ENCODE assay signal across 24 cellular contexts in genomic region chr19:36121486-36122124, GRCh38. TPM values are rescaled to one million over a fixed set of nuclear protein-coding genes. Genes with fewer than 3 reads are reported as not detected.
DNase-seq lines count a peak whose midpoint lies in the region; ATAC-seq, FAIRE-seq and TF ChIP-seq lines count a peak whose summit lies in the region.
"Had no signal": no experiment of that assay in that cellular context is flagged by ENCODE, and none has a peak within 500 bp of the region (broad histone marks: within the 10 kb centered on the region; RNA-seq: fewer than 3 reads in every experiment).

No MANE protein-coding gene starts in this region.

- H3K27me3 Mint-ChIP-seq in nephron progenitor cell (ENCODE audit: low read depth, poor library complexity) (peaks cover 4% of the 10 kb centered on the region), MCF 10A (ENCODE audit: insufficient read depth, unreplicated experiment) (no peaks in the 10 kb centered on the region)
- H3K27me3 Mint-ChIP-seq in CD4-positive, alpha-beta T cell = no peaks in the 10 kb centered on the region

- TF ChIP-seq CTCF in K562 (IDR thresholded peaks at IDR 0.05 in 2 of 3, conservative IDR thresholded peaks at IDR 0.05 in 1 of 3; ENCODE audit: insufficient read depth in 2 of 3, low read depth in 1 of 3, low read length in 3 of 3) = no peak
- no peak for TF ChIP-seq CTCF in nephron progenitor cell (IDR thresholded peaks at IDR 0.05)
- TF ChIP-seq CTCF in CD4-positive, alpha-beta T cell (IDR thresholded peaks at IDR 0.05) = no peak
- TF ChIP-seq CTCF in MCF 10A (IDR thresholded peaks at IDR 0.05; ENCODE audit: unreplicated experiment) = no peak

- H3K36me3 ChIP-seq in HUES64 (ENCODE audit: insufficient read depth, low read length) (peaks cover 72% of the 10 kb centered on the region), K562 (ENCODE audit: control insufficient read depth, insufficient read depth, low read length) (peaks cover 10% of the 10 kb centered on the region; the same call in 1 of the 3 replicates)

- H3K27ac Mint-ChIP-seq in nephron progenitor cell (peak overlapping the region; percentile 54), MCF 10A (ENCODE audit: low read depth, unreplicated experiment) (no peak overlapping the region)
- H3K27ac Mint-ChIP-seq in CD4-positive, alpha-beta T cell = no peak overlapping the region
- H3K27ac Mint-ChIP-seq: CD4-positive, CD25-positive, alpha-beta regulatory T cell; HFFc6 had no signal

- TF ChIP-seq EP300 in K562 (IDR thresholded peaks at IDR 0.05; ENCODE audit: low read length) = no peak

- no peak for FAIRE-seq in K562 (lab: Jason Lieb, UNC)
- FAIRE-seq: GM12878 had no signal

- no peak for ATAC-seq in K562
- ATAC-seq in CD4-positive, alpha-beta T cell (ENCODE audit: poor library complexity) = no peak
- ATAC-seq: GM12878 had no signal

- H3K36me3 Mint-ChIP-seq in nephron progenitor cell (ENCODE audit: low read depth) = peaks cover 49% of the 10 kb centered on the region
- H3K36me3 Mint-ChIP-seq in CD4-positive, alpha-beta T cell (ENCODE audit: low read depth) = peaks cover 72% of the 10 kb centered on the region
- H3K36me3 Mint-ChIP-seq in MCF 10A (ENCODE audit: insufficient read depth, unreplicated experiment) = peaks cover 69% of the 10 kb centered on the region

- POLR2A ChIA-PET in K562 (lab: Yijun Ruan, JAX) = no interaction called here
- POLR2A ChIA-PET in CD4-positive, alpha-beta T cell (lab: Charles Lee) = no interaction called here
- POLR2A ChIA-PET in MCF 10A (lab: Yijun Ruan, JAX) = no interaction called here

- H3K27me3 ChIP-seq in HUES64 (ENCODE audit: insufficient read depth, low read length) = no peaks in the 10 kb centered on the region
- H3K27me3 ChIP-seq in K562 (ENCODE audit: control insufficient read depth in 2 of 2, insufficient read depth in 2 of 2, low read length in 2 of 2) = no peaks in the 10 kb centered on the region
- H3K27me3 ChIP-seq in CD4-positive, alpha-beta T cell (ENCODE audit: control insufficient read depth, insufficient read depth, low read length) = no peaks in the 10 kb centered on the region

- 0 out of 2 replicates have a peak overlapping the region, but pooled peaks have one; percentile 26 for H3K9ac ChIP-seq in HUES64 (ENCODE audit: low read depth, low read length)
- H3K9ac ChIP-seq in K562 (ENCODE audit: insufficient read depth in 1 of 2, low read depth in 2 of 2, low read length in 2 of 2) = peak overlapping the region in 1 of 2 experiments; percentile 52; a peak in 1 of 4 replicates

- H3K4me1 ChIP-seq in HUES64 (ENCODE audit: insufficient read depth, low read length) (peaks cover 7% of the 10 kb centered on the region; the same call in 1 of the 2 replicates), K562 (replicated peaks in 1 of 2; ENCODE audit: control insufficient read depth in 2 of 2, insufficient read depth in 2 of 2, low read length in 2 of 2) (peaks cover 0 to 15% of the 10 kb centered on the region in 2 experiments; a peak in 1 of 5 replicates)

- DNase-seq in D341Med (ENCODE audit: low spot score) (peak; percentile 21), K562 (ENCODE audit: extremely low read depth in 1 of 4, low spot score in 3 of 4) (no peak), nephron progenitor cell (no peak), caudate nucleus (lab: John Stamatoyannopoulos, UW) (no peak), MCF 10A (ENCODE audit: unreplicated experiment) (no peak)
- no peak for DNase-seq in CD4-positive, alpha-beta T cell
- no peak for DNase-seq in stimulated activated CD4-positive, alpha-beta T cell treated with anti-CD3 and anti-CD28 coated beads, Interleukin-12 subunit alpha, Interleukin-12 subunit beta, amount 100 ng/mL, for 4 hours
- DNase-seq: Caco-2; CD4-positive, CD25-positive, alpha-beta regulatory T cell; EL; HFFc6; Karpas-422; MM.1S; NCI-H1105; NCI-H2081; NCI-H2171 treated with DMSO at 0.1 percent for 48 hours; NCI-H748 treated with DMSO at 0.1 percent for 48 hours; OCI-M1; SHP77 had no signal

- peaks cover 19% of the 10 kb centered on the region for H3K4me1 Mint-ChIP-seq in nephron progenitor cell
- peaks cover 16% of the 10 kb centered on the region for H3K4me1 Mint-ChIP-seq in CD4-positive, alpha-beta T cell (ENCODE audit: low read depth)
- H3K4me1 Mint-ChIP-seq in MCF 10A (ENCODE audit: insufficient read depth, unreplicated experiment) = peaks cover 5% of the 10 kb centered on the region

- H3K9me1 ChIP-seq in K562 (ENCODE audit: control insufficient read depth, insufficient read depth, low read length) = no peaks in the 10 kb centered on the region

- no peak overlapping the region for H3K4me2 ChIP-seq in K562 (ENCODE audit: insufficient read depth, low read length)

- 93% methylated on average over 49 of the region's 49 CpGs for WGBS in HUES64
- WGBS in K562 (ENCODE audit: insufficient coverage, low coverage, missing lambda C conversion rate) = 91% methylated on average over 19 of the region's 49 CpGs

- H4K20me1 ChIP-seq in K562 (replicated peaks; ENCODE audit: control insufficient read depth, insufficient read depth, low read length) = no peaks in the 10 kb centered on the region

- CTCF ChIA-PET in K562 (lab: Yijun Ruan, JAX; ENCODE audit: low intra/inter-chr PET ratio) = no interaction called here
- CTCF ChIA-PET in CD4-positive, alpha-beta T cell (lab: Charles Lee) = no interaction called here
- CTCF ChIA-PET in MCF 10A (lab: Yijun Ruan, JAX) = no interaction called here

- H3K9me3 Mint-ChIP-seq in nephron progenitor cell = no peaks in the 10 kb centered on the region
- H3K9me3 Mint-ChIP-seq in CD4-positive, alpha-beta T cell = no peaks in the 10 kb centered on the region
- H3K9me3 Mint-ChIP-seq in MCF 10A (ENCODE audit: unreplicated experiment) = no peaks in the 10 kb centered on the region
- H3K9me3 Mint-ChIP-seq: CD4-positive, CD25-positive, alpha-beta regulatory T cell; HFFc6 had no signal

- H3K4me3 ChIP-seq in HUES64 (ENCODE audit: low read length) (no peak overlapping the region), K562 (no peak overlapping the region)
- H3K4me3 ChIP-seq: GM12878 had no signal

- no peaks in the 10 kb centered on the region for H3K79me2 ChIP-seq in K562 (ENCODE audit: control insufficient read depth, insufficient read depth, low read length)

- intact Hi-C loops in K562 (cut with micrococcal nuclease) (no loop called here), MCF 10A (cut with micrococcal nuclease) (loop anchor here (10.0 kb wide), 1 partner anchor 1653 kb away; the partner anchor contains the start of gene ZNF573)
- intact Hi-C loops in CD4-positive, alpha-beta T cell (cut with DNase I, micrococcal nuclease) = loop anchor here in 1 of 2 experiments (10.0 kb wide), 1 partner anchor 403 kb away; the partner anchor contains the start of gene ZNF260

- H3K9me3 ChIP-seq in HUES64 (ENCODE audit: insufficient read depth, low read depth, low read length) (no peaks in the 10 kb centered on the region), K562 (replicated peaks; ENCODE audit: control insufficient read depth, insufficient read depth, low read depth, low read length) (no peaks in the 10 kb centered on the region)
- no peaks in the 10 kb centered on the region for H3K9me3 ChIP-seq in CD4-positive, alpha-beta T cell (ENCODE audit: control insufficient read depth, low read length)
- H3K9me3 ChIP-seq: Caco-2 had no signal

- H3K4me3 Mint-ChIP-seq in nephron progenitor cell = no peak overlapping the region
- no peak overlapping the region for H3K4me3 Mint-ChIP-seq in CD4-positive, alpha-beta T cell
- no peak overlapping the region for H3K4me3 Mint-ChIP-seq in MCF 10A (ENCODE audit: unreplicated experiment)
- H3K4me3 Mint-ChIP-seq: CD4-positive, CD25-positive, alpha-beta regulatory T cell; HFFc6 had no signal

- H2AFZ ChIP-seq in K562 (ENCODE audit: low read depth, low read length) = no peak overlapping the region

- in situ Hi-C loops in K562 (cut with MboI) = no loop called here

- H3K27ac ChIP-seq in HUES64 (ENCODE audit: low read depth, low read length) (no peak overlapping the region), K562 (ENCODE audit: extremely low read depth, low read depth, low read length) (no peak overlapping the region), caudate nucleus (ENCODE audit: low read depth, low read length) (no peak overlapping the region)
- no peak overlapping the region for H3K27ac ChIP-seq in CD4-positive, alpha-beta T cell (ENCODE audit: low read depth, low read length)

- no peak for TF ChIP-seq RAD21 in K562 (CRISPR knock-in tag; conservative IDR thresholded peaks at IDR 0.05 in 1 of 2, IDR thresholded peaks at IDR 0.05 in 1 of 2)

- no peak for TF ChIP-seq POLR2A in K562 (conservative IDR thresholded peaks at IDR 0.05)

- no TSS peak for BruUV-seq in K562 (replicated peaks; lab: Mats Ljungman, UMichigan)
- no TSS peak for BruUV-seq in MCF 10A (replicated peaks; lab: Mats Ljungman, UMichigan)

RNA-seq across cellular contexts. Expression of gene TBCB, which starts 6.3 kb away (rescaled TPM):
- polyA plus RNA-seq in HUES64 (2013, experiment 1 of 2) = 177 TPM
- 168 TPM for polyA plus RNA-seq in HUES64 (2013, experiment 2 of 2)
- 14.8 and 29.2 TPM in 2 replicates for total RNA-seq in K562 (2011; cell fraction: chromatin; rRNA removed; ENCODE audit: low replicate concordance)
- total RNA-seq in K562 (2011; cell fraction: nucleolus; rRNA removed) = 22.8 and 26.1 TPM in 2 replicates
- 20.6 and 22.5 TPM in 2 replicates for total RNA-seq in K562 (2011; cell fraction: nucleoplasm; rRNA removed)
- 99.0 and 115 TPM in 2 replicates for total RNA-seq in K562 (2014; rRNA removed)
- 38.2 and 47.7 TPM in 2 replicates for total RNA-seq in K562 (2014; rRNA removed; fragmentation: Illumina TruSeq; extraction: Trizol)
- 57.2 and 58.9 TPM in 2 replicates for total RNA-seq in K562 (2015; rRNA removed; fragmentation: Illumina TruSeq; extraction: Trizol)
- total RNA-seq in K562 (2021) = 71.0 and 79.5 TPM in 2 replicates
- polyA plus RNA-seq in K562 (2011; rRNA removed) = 48.6 and 62.4 TPM in 2 replicates
- polyA plus RNA-seq in K562 (2011; cell fraction: cytosol; rRNA removed) = 85.7 and 124 TPM in 2 replicates
- polyA plus RNA-seq in K562 (2011; cell fraction: nucleus; rRNA removed) = 36.5 and 40.8 TPM in 2 replicates
- 79.3 and 106 TPM in 2 replicates for polyA plus RNA-seq in K562 (2012)
- 57.8 and 66.5 TPM in 2 replicates for polyA plus RNA-seq in K562 (2014; fragmentation: Illumina TruSeq; extraction: Trizol)
- polyA plus RNA-seq in K562 (2014; fragmentation: Nextera tagmentation; extraction: Ambion mirVana) = 1 to 10 TPM; 3.5 to 5.3 TPM
- 109 TPM in 2 replicates for polyA plus RNA-seq in K562 (2014; rRNA removed)
- 30.6 and 46.9 TPM in 2 replicates for polyA minus RNA-seq in K562 (2011; rRNA and poly(A)+ RNA removed)
- polyA minus RNA-seq in K562 (2011; cell fraction: cytosol; rRNA and poly(A)+ RNA removed) = 25.7 and 30.2 TPM in 2 replicates
- 5.1 and 10.3 TPM in 2 replicates for polyA minus RNA-seq in K562 (2011; cell fraction: nucleus; rRNA and poly(A)+ RNA removed)
- total RNA-seq in CD4-positive, alpha-beta T cell = 10 to 100 TPM; 67.5 to 68.0 TPM
- 101 and 122 TPM in 2 replicates for total RNA-seq in MCF 10A (2022)

RNA-seq across cellular contexts. Expression of gene POLR2I, which starts 6.9 kb away (rescaled TPM):
- polyA plus RNA-seq in HUES64 (2013, experiment 1 of 2) = 125 TPM
- 143 TPM for polyA plus RNA-seq in HUES64 (2013, experiment 2 of 2)
- 11.1 and 40.1 TPM in 2 replicates for total RNA-seq in K562 (2011; cell fraction: chromatin; rRNA removed; ENCODE audit: low replicate concordance)
- 41.2 and 47.8 TPM in 2 replicates for total RNA-seq in K562 (2011; cell fraction: nucleolus; rRNA removed)
- 34.6 and 37.2 TPM in 2 replicates for total RNA-seq in K562 (2011; cell fraction: nucleoplasm; rRNA removed)
- total RNA-seq in K562 (2014; rRNA removed) (283 and 291 TPM in 2 replicates), K562 (2014; rRNA removed; fragmentation: Illumina TruSeq; extraction: Trizol) (34.3 and 51.0 TPM in 2 replicates), K562 (2015; rRNA removed; fragmentation: Illumina TruSeq; extraction: Trizol) (109 and 112 TPM in 2 replicates), K562 (2021) (123 and 126 TPM in 2 replicates), MCF 10A (2022) (112 and 126 TPM in 2 replicates)
- polyA plus RNA-seq in K562 (2011; rRNA removed) (28.0 and 31.0 TPM in 2 replicates), K562 (2014; fragmentation: Illumina TruSeq; extraction: Trizol) (71.8 and 112 TPM in 2 replicates), K562 (2014; fragmentation: Nextera tagmentation; extraction: Ambion mirVana) (100 to 1,000 TPM; 197 to 235 TPM), K562 (2014; rRNA removed) (141 and 179 TPM in 2 replicates)
- 67.3 and 164 TPM in 2 replicates for polyA plus RNA-seq in K562 (2011; cell fraction: cytosol; rRNA removed)
- 57.9 and 81.5 TPM in 2 replicates for polyA plus RNA-seq in K562 (2011; cell fraction: nucleus; rRNA removed)
- 216 and 265 TPM in 2 replicates for polyA plus RNA-seq in K562 (2012)
- polyA minus RNA-seq in K562 (2011; rRNA and poly(A)+ RNA removed) = 47.1 and 114 TPM in 2 replicates
- 109 and 165 TPM in 2 replicates for polyA minus RNA-seq in K562 (2011; cell fraction: cytosol; rRNA and poly(A)+ RNA removed)
- polyA minus RNA-seq in K562 (2011; cell fraction: nucleus; rRNA and poly(A)+ RNA removed) = 28.4 and 32.3 TPM in 2 replicates
- total RNA-seq in CD4-positive, alpha-beta T cell = 10 to 100 TPM; 29.2 to 31.1 TPM

RNA-seq across cellular contexts. Expression of gene OVOL3, which starts 10.7 kb away (rescaled TPM):
- not detected for polyA plus RNA-seq in HUES64 (2013, experiment 1 of 2)
- polyA plus RNA-seq in HUES64 (2013, experiment 2 of 2) = not detected
- not detected in 2 replicates for total RNA-seq in K562 (2011; cell fraction: chromatin; rRNA removed; ENCODE audit: low replicate concordance)
- total RNA-seq in K562 (2011; cell fraction: nucleolus; rRNA removed) = 0.67 TPM in 1 of 2 replicates, not detected in the other
- total RNA-seq in K562 (2011; cell fraction: nucleoplasm; rRNA removed) = not detected in 2 replicates
- total RNA-seq in K562 (2014; rRNA removed) (not detected in 2 replicates), K562 (2014; rRNA removed; fragmentation: Illumina TruSeq; extraction: Trizol) (not detected in 2 replicates), K562 (2015; rRNA removed; fragmentation: Illumina TruSeq; extraction: Trizol) (not detected in 2 replicates), K562 (2021) (not detected in 2 replicates), MCF 10A (2022) (not detected in 2 replicates)
- polyA plus RNA-seq in K562 (2011; rRNA removed) (not detected in 2 replicates), K562 (2014; fragmentation: Illumina TruSeq; extraction: Trizol) (not detected in 2 replicates), K562 (2014; fragmentation: Nextera tagmentation; extraction: Ambion mirVana) (not detected), K562 (2014; rRNA removed) (not detected in 2 replicates)
- polyA plus RNA-seq in K562 (2011; cell fraction: cytosol; rRNA removed) = not detected in 2 replicates
- polyA plus RNA-seq in K562 (2011; cell fraction: nucleus; rRNA removed) = 0.23 TPM in 1 of 2 replicates, not detected in the other
- 0.17 TPM in 1 of 2 replicates, not detected in the other for polyA plus RNA-seq in K562 (2012)
- not detected in 2 replicates for polyA minus RNA-seq in K562 (2011; rRNA and poly(A)+ RNA removed)
- not detected in 2 replicates for polyA minus RNA-seq in K562 (2011; cell fraction: cytosol; rRNA and poly(A)+ RNA removed)
- polyA minus RNA-seq in K562 (2011; cell fraction: nucleus; rRNA and poly(A)+ RNA removed) = not detected in 2 replicates
- not detected for total RNA-seq in CD4-positive, alpha-beta T cell
- total RNA-seq: Caco-2; CD4-positive, CD25-positive, alpha-beta regulatory T cell; GM12878; H4; HFFc6; NCI-H460; T-helper 1 cell treated with Interleukin-12 subunit alpha and Interleukin-12 subunit beta and Interleukin-4 antibody, amounts not matched to agents 30 ng/mL and 1 ng/mL, for 36 hours had no signal
- polyA plus RNA-seq: CD4-positive, CD25-positive, alpha-beta regulatory T cell had no signal

RNA-seq across cellular contexts. Expression of gene CAPNS1, which starts 18.3 kb away (rescaled TPM):
- polyA plus RNA-seq in HUES64 (2013, experiment 1 of 2) = 376 TPM
- polyA plus RNA-seq in HUES64 (2013, experiment 2 of 2) = 356 TPM
- 75.9 and 160 TPM in 2 replicates for total RNA-seq in K562 (2011; cell fraction: chromatin; rRNA removed; ENCODE audit: low replicate concordance)
- total RNA-seq in K562 (2011; cell fraction: nucleolus; rRNA removed) = 99.5 and 114 TPM in 2 replicates
- total RNA-seq in K562 (2011; cell fraction: nucleoplasm; rRNA removed) = 111 and 114 TPM in 2 replicates
- 171 and 230 TPM in 2 replicates for total RNA-seq in K562 (2014; rRNA removed)
- total RNA-seq in K562 (2014; rRNA removed; fragmentation: Illumina TruSeq; extraction: Trizol) = 173 and 179 TPM in 2 replicates
- total RNA-seq in K562 (2015; rRNA removed; fragmentation: Illumina TruSeq; extraction: Trizol) = 307 and 310 TPM in 2 replicates
- total RNA-seq in K562 (2021) = 400 and 436 TPM in 2 replicates
- polyA plus RNA-seq in K562 (2011; rRNA removed) = 363 and 480 TPM in 2 replicates
- polyA plus RNA-seq in K562 (2011; cell fraction: cytosol; rRNA removed) = 251 and 533 TPM in 2 replicates
- 166 and 183 TPM in 2 replicates for polyA plus RNA-seq in K562 (2011; cell fraction: nucleus; rRNA removed)
- polyA plus RNA-seq in K562 (2012) = 488 and 560 TPM in 2 replicates
- polyA plus RNA-seq in K562 (2014; fragmentation: Illumina TruSeq; extraction: Trizol) = 576 and 589 TPM in 2 replicates
- polyA plus RNA-seq in K562 (2014; fragmentation: Nextera tagmentation; extraction: Ambion mirVana) = 100 to 1,000 TPM in 1 of 2 experiments, 10 to 100 TPM in 1; 77.9 to 115 TPM
- 244 and 258 TPM in 2 replicates for polyA plus RNA-seq in K562 (2014; rRNA removed)
- 362 and 383 TPM in 2 replicates for polyA minus RNA-seq in K562 (2011; rRNA and poly(A)+ RNA removed)
- 263 and 311 TPM in 2 replicates for polyA minus RNA-seq in K562 (2011; cell fraction: cytosol; rRNA and poly(A)+ RNA removed)
- 26.4 and 46.1 TPM in 2 replicates for polyA minus RNA-seq in K562 (2011; cell fraction: nucleus; rRNA and poly(A)+ RNA removed)
- 100 to 1,000 TPM; 167 to 177 TPM for total RNA-seq in CD4-positive, alpha-beta T cell
- total RNA-seq in MCF 10A (2022) = 666 and 788 TPM in 2 replicates

RNA-seq across cellular contexts. Expression of gene COX7A1, which starts 30.6 kb away (rescaled TPM):
- polyA plus RNA-seq in HUES64 (2013, experiment 1 of 2) = not detected
- not detected for polyA plus RNA-seq in HUES64 (2013, experiment 2 of 2)
- not detected in 2 replicates for total RNA-seq in K562 (2011; cell fraction: chromatin; rRNA removed; ENCODE audit: low replicate concordance)
- not detected in 2 replicates for total RNA-seq in K562 (2011; cell fraction: nucleolus; rRNA removed)
- total RNA-seq in K562 (2011; cell fraction: nucleoplasm; rRNA removed) = not detected in 2 replicates
- total RNA-seq in K562 (2014; rRNA removed) (not detected in 2 replicates), K562 (2014; rRNA removed; fragmentation: Illumina TruSeq; extraction: Trizol) (not detected in 2 replicates), K562 (2015; rRNA removed; fragmentation: Illumina TruSeq; extraction: Trizol) (not detected in 2 replicates), K562 (2021) (not detected in 2 replicates), MCF 10A (2022) (not detected in 2 replicates)
- polyA plus RNA-seq in K562 (2011; rRNA removed) (not detected in 2 replicates), K562 (2014; fragmentation: Illumina TruSeq; extraction: Trizol) (not detected in 2 replicates), K562 (2014; fragmentation: Nextera tagmentation; extraction: Ambion mirVana) (under 1 TPM in 1 of 2 experiments, not detected in 1; 0.08 TPM), K562 (2014; rRNA removed) (not detected in 2 replicates)
- not detected in 2 replicates for polyA plus RNA-seq in K562 (2011; cell fraction: cytosol; rRNA removed)
- not detected in 2 replicates for polyA plus RNA-seq in K562 (2011; cell fraction: nucleus; rRNA removed)
- not detected in 2 replicates for polyA plus RNA-seq in K562 (2012)
- polyA minus RNA-seq in K562 (2011; rRNA and poly(A)+ RNA removed) = not detected in 2 replicates
- polyA minus RNA-seq in K562 (2011; cell fraction: cytosol; rRNA and poly(A)+ RNA removed) = not detected in 2 replicates
- polyA minus RNA-seq in K562 (2011; cell fraction: nucleus; rRNA and poly(A)+ RNA removed) = not detected in 2 replicates
- total RNA-seq in CD4-positive, alpha-beta T cell = not detected
- total RNA-seq: Caco-2; CD4-positive, CD25-positive, alpha-beta regulatory T cell; GM12878; H4; NCI-H460; T-helper 1 cell treated with Interleukin-12 subunit alpha and Interleukin-12 subunit beta and Interleukin-4 antibody, amounts not matched to agents 30 ng/mL and 1 ng/mL, for 36 hours had no signal
- polyA plus RNA-seq: CD4-positive, CD25-positive, alpha-beta regulatory T cell; GM12878 had no signal
